20 cellular contexts compared by ENCODE assay signal in genomic region chr11:134632347-134633119, GRCh38.
DNase-seq lines count a peak whose midpoint lies in the region; ATAC-seq, FAIRE-seq and TF ChIP-seq lines count a peak whose summit lies in the region.
"Had no signal": no experiment of that assay in that cellular context is flagged by ENCODE, and none has a peak within 500 bp of the region (broad histone marks: within the 10 kb centered on the region; RNA-seq: fewer than 3 reads in every experiment).

No MANE protein-coding gene starts in this region.

- no peak overlapping the region for H3K4ac ChIP-seq in H1 (replicated peaks; ENCODE audit: insufficient read length, low read depth, low read length)

- H3K9ac ChIP-seq in H1 (replicated peaks in 1 of 4; ENCODE audit: extremely low read depth in 1 of 4, low read depth in 3 of 4, low read length in 3 of 4) (no peak overlapping the region), neural progenitor cell (no peak overlapping the region)

- no peak for TF ChIP-seq EP300 in H1 (IDR thresholded peaks at IDR 0.05; ENCODE audit: borderline replicate concordance in 1 of 2, low read depth in 2 of 2, low read length in 2 of 2)

- H3K9me3 Mint-ChIP-seq in neural progenitor cell = no peaks in the 10 kb centered on the region
- H3K9me3 Mint-ChIP-seq in type B pancreatic cell = no peaks in the 10 kb centered on the region

- H3K4me1 Mint-ChIP-seq in neural progenitor cell (peaks cover 38% of the 10 kb centered on the region), type B pancreatic cell (ENCODE audit: unreplicated experiment) (peaks cover 15% of the 10 kb centered on the region)
- H3K4me1 Mint-ChIP-seq: CD4-positive, CD25-positive, alpha-beta regulatory T cell had no signal

- no peak overlapping the region for H2BK15ac ChIP-seq in H1 (ENCODE audit: low read length)

- H3K36me3 Mint-ChIP-seq in neural progenitor cell (no peaks in the 10 kb centered on the region), type B pancreatic cell (no peaks in the 10 kb centered on the region)
- H3K36me3 Mint-ChIP-seq: CD4-positive, CD25-positive, alpha-beta regulatory T cell had no signal

- H3K4me2 ChIP-seq in H1 (ENCODE audit: insufficient read depth in 1 of 2, low read depth in 2 of 2, low read length in 2 of 2) = no peak overlapping the region
- H3K4me2 ChIP-seq in neural progenitor cell = no peak overlapping the region
- H3K4me2 ChIP-seq: PC-9 had no signal

- H3K14ac ChIP-seq in H1 (ENCODE audit: insufficient read length) = no peak overlapping the region

- H3K18ac ChIP-seq in H1 (ENCODE audit: extremely low read depth, low read length) = no peak overlapping the region; the same call in 1 of the 2 replicates

- no peak overlapping the region for H4K8ac ChIP-seq in H1 (ENCODE audit: extremely low read depth, insufficient read depth, low read length)

- no peak overlapping the region for H3K27ac ChIP-seq in Panc1 (ENCODE audit: low read length)
- H3K27ac ChIP-seq in H1 (ENCODE audit: low read depth, low read length) = no peak overlapping the region
- no peak overlapping the region for H3K27ac ChIP-seq in neural progenitor cell
- no peak overlapping the region for H3K27ac ChIP-seq in small intestine (ENCODE audit: low read depth in 1 of 2, low read length in 1 of 2)
- H3K27ac ChIP-seq: PC-9 had no signal

- in situ Hi-C loops in Panc1 (cut with HindIII; ENCODE audit: low pct_unique_long_range_greater_than_20kb, low sequenced_read_pairs) = no loop called here

- H3K27me3 Mint-ChIP-seq in neural progenitor cell (ENCODE audit: insufficient read depth, low read depth) (peaks cover 2% of the 10 kb centered on the region), type B pancreatic cell (peaks cover 20% of the 10 kb centered on the region)

- H4K5ac ChIP-seq in H1 (ENCODE audit: insufficient read length, low read depth, low read length) = no peak overlapping the region

- H2BK5ac ChIP-seq in H1 (ENCODE audit: low read depth, low read length) = no peak overlapping the region

- TF ChIP-seq POLR2A in H1 (IDR thresholded peaks at IDR 0.05; ENCODE audit: control extremely low read depth in 1 of 2, low read depth in 2 of 2, low read length in 2 of 2) = no peak

- DNase-seq in Panc1 (ENCODE audit: low read depth, low spot score) (no peak), H1 (ENCODE audit: low read depth in 1 of 2, low spot score in 2 of 2) (no peak), neural progenitor cell (ENCODE audit: low spot score) (no peak), type B pancreatic cell (ENCODE audit: extremely low spot score, unreplicated experiment) (peak; percentile 54), cortex of kidney (lab: John Stamatoyannopoulos, UW) (no peak), small intestine (no peak)
- DNase-seq in activated naive CD4-positive, alpha-beta T cell treated with Interleukin-2 at 50 U/mL for 16 hours = no peak
- DNase-seq: CD4-positive, CD25-positive, alpha-beta regulatory T cell; EL; GF-D8; KBM-7; MM.1S; NCI-H1048; NCI-H1436; NCI-H187 treated with DMSO at 0.1 percent for 48 hours; NCI-H2227 treated with DMSO at 0.1 percent for 48 hours; NCI-H510A; PC-9; SIG-M5 had no signal

- H2BK12ac ChIP-seq in H1 (ENCODE audit: low read depth, low read length) = no peak overlapping the region

- intact Hi-C loops in Panc1 (cut with micrococcal nuclease; ENCODE audit: unreplicated experiment) = no loop called here

- TF ChIP-seq RAD21 in H1 (IDR thresholded peaks at IDR 0.05 in 1 of 2, conservative IDR thresholded peaks at IDR 0.05 in 1 of 2; ENCODE audit: low read depth in 2 of 2, low read length in 2 of 2) = no peak

- H3K4me1 ChIP-seq in Panc1 (ENCODE audit: control insufficient read depth, insufficient read depth, low read length) (no peaks in the 10 kb centered on the region), H1 (replicated peaks in 1 of 4; ENCODE audit: control insufficient read depth in 3 of 4, insufficient read depth in 4 of 4, low read length in 3 of 4) (peaks cover 0 to 3% (median 1%) of the 10 kb centered on the region in 4 experiments; a peak in 2 of 7 replicates), neural progenitor cell (no peaks in the 10 kb centered on the region), small intestine (ENCODE audit: control insufficient read depth in 2 of 2, insufficient read depth in 1 of 2, low read depth in 1 of 2, low read length in 1 of 2) (no peaks in the 10 kb centered on the region)
- H3K4me1 ChIP-seq: HAP-1 had no signal

- H3F3A ChIP-seq in neural progenitor cell (ENCODE audit: low read depth) = no peaks in the 10 kb centered on the region

- H2AFZ ChIP-seq in H1 (ENCODE audit: low read length) (peak overlapping the region; percentile 30; the same call in 1 of the 2 replicates), neural progenitor cell (replicated peaks) (no peak overlapping the region)
- H2AFZ ChIP-seq: PC-9 had no signal

- no peaks in the 10 kb centered on the region for H3K23me2 ChIP-seq in H1 (ENCODE audit: low read depth, low read length)

- no peak overlapping the region for H4K91ac ChIP-seq in H1 (replicated peaks; ENCODE audit: insufficient read length, low read length)

- no peaks in the 10 kb centered on the region for H3K79me1 ChIP-seq in H1 (ENCODE audit: low read depth, low read length)

- H3K56ac ChIP-seq in H1 (replicated peaks; ENCODE audit: insufficient read length, low read depth, low read length) = no peak overlapping the region

- CTCF ChIA-PET in Panc1 (lab: Charles Lee) = no interaction called here
- CTCF ChIA-PET in H1 (lab: Charles Lee; ENCODE audit: partially characterized antibody) = interaction anchor here (0.6 to 2.4 kb wide), 9 partner anchors 9 to 1096 kb away, joined by 3 to 5 read pairs (median 4); no protein-coding TSS in a partner anchor

- TF ChIP-seq CTCF in Panc1 (IDR thresholded peaks at IDR 0.05) (no peak), H1 (IDR thresholded peaks at IDR 0.05; ENCODE audit: control extremely low read depth in 1 of 3, insufficient read depth in 1 of 3, low read depth in 1 of 3, low read length in 3 of 3) (no peak), neural progenitor cell (IDR thresholded peaks at IDR 0.05) (no peak), type B pancreatic cell (conservative IDR thresholded peaks at IDR 0.05) (no peak)

- FAIRE-seq in H1 (lab: Jason Lieb, UNC) (no peak), small intestine (lab: Jason Lieb, UNC) (no peak)

- H3K27ac Mint-ChIP-seq in neural progenitor cell (peak overlapping the region; percentile 89), type B pancreatic cell (no peak overlapping the region)
- H3K27ac Mint-ChIP-seq: CD4-positive, CD25-positive, alpha-beta regulatory T cell had no signal

- H4K20me1 ChIP-seq in H1 (replicated peaks in 1 of 2; ENCODE audit: control insufficient read depth in 1 of 2, insufficient read depth in 2 of 2, low read length in 2 of 2) (no peaks in the 10 kb centered on the region), neural progenitor cell (ENCODE audit: low read depth) (no peaks in the 10 kb centered on the region)

- POLR2A ChIA-PET in Panc1 (lab: Charles Lee) = no interaction called here
- POLR2A ChIA-PET in H1 (lab: Charles Lee; ENCODE audit: partially characterized antibody) = no interaction called here

- 86% methylated on average over 16 of the region's 16 CpGs; no CpG with 5 or more reads in 1 of the 2 experiments for WGBS in H1 (ENCODE audit: extremely low coverage in 1 of 2, insufficient coverage in 1 of 2, insufficient read length in 1 of 2, insufficient replicate concordance in 2 of 2, low coverage in 1 of 2, low lambda C conversion rate in 2 of 2, missing lambda C conversion rate in 1 of 2), 2 experiments
- WGBS in small intestine, 3 donors = 78 to 86% (median 86%) methylated on average over 16 of the region's 16 CpGs

- no peak overlapping the region for H3K23ac ChIP-seq in H1 (ENCODE audit: insufficient read length)

- no peak overlapping the region for H2AK5ac ChIP-seq in H1 (ENCODE audit: low read depth, low read length)

- H3K27me3 ChIP-seq in Panc1 (ENCODE audit: control insufficient read depth, insufficient read depth, low read length) (peaks cover 11% of the 10 kb centered on the region), H1 (replicated peaks in 1 of 4; ENCODE audit: control insufficient read depth in 3 of 4, extremely low read depth in 1 of 4, insufficient read depth in 3 of 4, low read length in 3 of 4) (no peaks in the 10 kb centered on the region), neural progenitor cell (no peaks in the 10 kb centered on the region), small intestine (ENCODE audit: control insufficient read depth in 2 of 2, insufficient read depth in 2 of 2, low read length in 2 of 2) (no peaks in the 10 kb centered on the region)

- no peak overlapping the region for H2BK120ac ChIP-seq in H1 (replicated peaks; ENCODE audit: low read depth, low read length)

- H2BK20ac ChIP-seq in H1 (ENCODE audit: low read length) = no peak overlapping the region

- H3K9me3 ChIP-seq in Panc1 (ENCODE audit: control insufficient read depth, insufficient read depth, low read depth, low read length) (no peaks in the 10 kb centered on the region), H1 (ENCODE audit: insufficient read depth in 2 of 2, low read depth in 1 of 2, low read length in 1 of 2) (no peaks in the 10 kb centered on the region), neural progenitor cell (ENCODE audit: low read depth) (no peaks in the 10 kb centered on the region), small intestine (ENCODE audit: control insufficient read depth, low read depth) (no peaks in the 10 kb centered on the region)
- H3K9me3 ChIP-seq: HAP-1 had no signal

- no peak overlapping the region for H3K4me3 ChIP-seq in Panc1 (ENCODE audit: low read depth in 2 of 2, low read length in 2 of 2)
- no peak overlapping the region for H3K4me3 ChIP-seq in H1 (ENCODE audit: extremely low read depth in 1 of 4, insufficient read depth in 2 of 4, low read depth in 3 of 4, low read length in 4 of 4)
- no peak overlapping the region for H3K4me3 ChIP-seq in neural progenitor cell
- H3K4me3 ChIP-seq in small intestine (ENCODE audit: low read depth in 1 of 2, low read length in 2 of 2) = no peak overlapping the region
- H3K4me3 ChIP-seq: HAP-1, PC-9 had no signal

- peak; percentile 19; the same call in 1 of the 2 replicates for ATAC-seq in Panc1

- H3K79me2 ChIP-seq in H1 (ENCODE audit: control insufficient read depth in 1 of 2, insufficient read depth in 2 of 2, low read length in 2 of 2) (no peaks in the 10 kb centered on the region), neural progenitor cell (ENCODE audit: low read depth) (no peaks in the 10 kb centered on the region)

- no peaks in the 10 kb centered on the region for H3K36me3 ChIP-seq in Panc1 (ENCODE audit: control insufficient read depth, insufficient read depth, low read length)
- H3K36me3 ChIP-seq in H1 (ENCODE audit: control insufficient read depth in 2 of 4, insufficient read depth in 4 of 4, low read length in 3 of 4) = no peaks in the 10 kb centered on the region
- no peaks in the 10 kb centered on the region for H3K36me3 ChIP-seq in neural progenitor cell
- no peaks in the 10 kb centered on the region for H3K36me3 ChIP-seq in small intestine (ENCODE audit: control insufficient read depth in 2 of 2, insufficient read depth in 2 of 2, low read length in 2 of 2)
- H3K36me3 ChIP-seq: HAP-1 had no signal

- BruUV-seq in Panc1 (replicated peaks; lab: Mats Ljungman, UMichigan) = no TSS peak

- H3K4me3 Mint-ChIP-seq in neural progenitor cell (no peak overlapping the region), type B pancreatic cell (no peak overlapping the region)
- H3K4me3 Mint-ChIP-seq: CD4-positive, CD25-positive, alpha-beta regulatory T cell had no signal
